Comparison of ENCODE assay signal across 9 cellular contexts in the genomic region with DNA sequence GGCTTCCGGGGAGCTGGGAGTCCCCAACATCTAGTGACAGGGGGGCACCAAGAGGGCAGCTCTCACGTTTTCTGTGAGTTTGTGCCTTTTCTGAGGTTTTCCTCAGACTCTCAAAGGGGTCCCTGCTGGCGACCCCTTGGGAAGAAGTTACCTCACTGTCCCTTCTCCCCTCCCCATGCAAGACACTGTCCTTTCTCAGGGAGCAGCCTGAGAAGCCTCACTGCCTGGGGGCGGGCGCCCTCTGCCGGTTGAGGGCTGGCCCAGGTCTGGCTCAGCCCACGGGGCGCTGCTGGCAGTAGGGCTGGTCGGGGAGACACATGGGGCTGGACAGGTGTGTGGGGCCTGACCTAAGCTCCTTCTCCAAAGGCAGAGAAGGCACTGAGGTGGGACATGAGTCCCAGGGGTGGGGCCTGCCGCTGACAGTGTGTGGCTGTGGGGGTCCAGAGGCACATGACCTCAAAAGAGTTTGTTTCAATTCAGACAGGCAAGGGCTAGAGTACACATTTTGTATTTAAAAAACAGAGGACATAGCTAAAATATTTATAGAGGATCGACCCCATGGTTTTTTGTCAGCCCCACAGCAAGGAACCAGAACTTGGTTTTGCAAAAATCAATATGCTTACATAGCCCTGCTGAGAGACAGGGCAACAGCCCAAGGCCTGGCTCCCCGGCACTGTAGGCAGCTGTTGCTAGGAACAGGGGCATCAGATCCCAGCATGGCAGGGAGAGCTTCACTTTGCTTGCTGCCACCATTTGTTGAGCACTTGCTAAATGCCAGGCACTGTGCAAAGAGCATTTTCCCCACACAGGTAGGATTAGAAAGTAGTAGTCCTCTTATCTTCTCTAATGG. TPM values are rescaled to one million over a fixed set of nuclear protein-coding genes. Genes with fewer than 3 reads are reported as not detected.
DNase-seq lines count a peak whose midpoint lies in the region; ATAC-seq, FAIRE-seq and TF ChIP-seq lines count a peak whose summit lies in the region.
"Had no signal": no experiment of that assay in that cellular context is flagged by ENCODE, and none has a peak within 500 bp of the region (broad histone marks: within the 10 kb centered on the region; RNA-seq: fewer than 3 reads in every experiment).

No MANE protein-coding gene starts in this region.

- BruUV-seq in Calu3 (replicated peaks; lab: Mats Ljungman, UMichigan) (no TSS peak), HCT116 (replicated peaks; lab: Mats Ljungman, UMichigan) (no TSS peak), HepG2 (replicated peaks; lab: Mats Ljungman, UMichigan) (no TSS peak)

- no peaks in the 10 kb centered on the region for H3K9me2 ChIP-seq in HCT116 (ENCODE audit: insufficient read depth)

- RAD21 ChIA-PET in HCT116 (lab: Charles Lee; ENCODE audit: low non-redundant PET in 1 of 2, low total read pairs in 2 of 2, uncharacterized antibody in 2 of 2, unreplicated experiment in 2 of 2) = interaction anchor here (0.6 to 1.3 kb wide), 3 partner anchors 17 to 404 kb away, joined by 3 to 4 read pairs (median 3); a partner anchor contains a TSS

- H3K9me3 Mint-ChIP-seq in Calu3 (ENCODE audit: low read depth, unreplicated experiment) = no peaks in the 10 kb centered on the region
- H3K9me3 Mint-ChIP-seq in activated CD4-positive, alpha-beta T cell treated with anti-CD3 and anti-CD28 coated beads for 36 hours (ENCODE audit: low read depth) = no peaks in the 10 kb centered on the region
- H3K9me3 Mint-ChIP-seq: T-helper 1 cell treated with Interleukin-12 subunit alpha and Interleukin-12 subunit beta and Interleukin-4 antibody, amounts not matched to agents 30 μg/mL and 1 μg/mL, for 36 hours had no signal

- H3K27me3 Mint-ChIP-seq in Calu3 (ENCODE audit: unreplicated experiment) = no peaks in the 10 kb centered on the region
- H3K27me3 Mint-ChIP-seq in activated CD4-positive, alpha-beta T cell treated with anti-CD3 and anti-CD28 coated beads for 36 hours = no peaks in the 10 kb centered on the region

- TF ChIP-seq CTCF in Calu3 (IDR thresholded peaks at IDR 0.05; ENCODE audit: unreplicated experiment) (peak; percentile 73), HCT116 (IDR thresholded peaks at IDR 0.05 in 2 of 3, conservative IDR thresholded peaks at IDR 0.05 in 1 of 3; ENCODE audit: borderline replicate concordance in 1 of 3, insufficient read depth in 1 of 3, low read depth in 2 of 3, low read length in 2 of 3) (peak; percentile 94 to 99 (median 99)), HepG2 (CRISPR knock-in tag; IDR thresholded peaks at IDR 0.05) (peak; percentile 99)

- in situ Hi-C loops in HepG2 (cut with HindIII; ENCODE audit: extremely low pct_ligation_motif_present, low pct_unique_long_range_greater_than_20kb) = loop anchor here (5.0 to 10.0 kb wide), 2 partner anchors 254 to 402 kb away; a partner anchor contains a TSS

- H3K27ac ChIP-seq in HCT116 (ENCODE audit: low read depth, low read length) = no peak overlapping the region
- no peak overlapping the region for H3K27ac ChIP-seq in HepG2 (ENCODE audit: extremely low read length, insufficient read depth, low read length)

- no peak overlapping the region for H3K27ac Mint-ChIP-seq in Calu3 (ENCODE audit: unreplicated experiment)
- H3K27ac Mint-ChIP-seq in activated CD4-positive, alpha-beta T cell treated with anti-CD3 and anti-CD28 coated beads for 36 hours = peak overlapping the region; percentile 72
- H3K27ac Mint-ChIP-seq: T-helper 1 cell treated with Interleukin-12 subunit alpha and Interleukin-12 subunit beta and Interleukin-4 antibody, amounts not matched to agents 30 μg/mL and 1 μg/mL, for 36 hours had no signal

- TF ChIP-seq POLR2A in HCT116 (IDR thresholded peaks at IDR 0.05; ENCODE audit: borderline replicate concordance, extremely low read depth, insufficient read depth, insufficient read length) (no peak), HepG2 (IDR thresholded peaks at IDR 0.05; ENCODE audit: insufficient read depth in 1 of 2, low read depth in 2 of 2, low read length in 2 of 2) (no peak)

- intact Hi-C loops in Calu3 (cut with micrococcal nuclease; ENCODE audit: unreplicated experiment) = loop anchor here (1.0 to 10.0 kb wide), 2 partner anchors 252 to 402 kb away; a partner anchor contains a TSS
- intact Hi-C loops in HCT116 (cut with micrococcal nuclease) = loop anchor here (1.0 to 5.0 kb wide), 4 partner anchors 253 to 403 kb away; no protein-coding TSS in a partner anchor
- intact Hi-C loops in activated CD4-positive, alpha-beta T cell treated with anti-CD3 and anti-CD28 coated beads for 36 hours (cut with DNase I, micrococcal nuclease) = loop anchor here (1.0 to 5.0 kb wide), 5 partner anchors 118 to 404 kb away; a partner anchor contains a TSS
- intact Hi-C loops in HepG2 (cut with micrococcal nuclease; ENCODE audit: unreplicated experiment) = loop anchor here (1.0 to 10.0 kb wide), 4 partner anchors 94 to 299 kb away; a partner anchor contains a TSS

- H3K4me2 ChIP-seq in HCT116 (ENCODE audit: low read length) (no peak overlapping the region), HepG2 (ENCODE audit: low read depth, low read length) (peak overlapping the region; percentile 51; the same call in 1 of the 2 replicates)

- peak; percentile 96 for ATAC-seq in HCT116
- peak; percentile 80 for ATAC-seq in activated CD4-positive, alpha-beta T cell treated with anti-CD3 and anti-CD28 coated beads for 36 hours
- peak; percentile 94 for ATAC-seq in HepG2
- ATAC-seq in HG03045 (IDR thresholded peaks at IDR 0.05; ENCODE audit: unreplicated experiment) = no peak

- POLR2A ChIA-PET in HCT116 (lab: Charles Lee) = interaction anchor here (1.0 kb wide), 1 partner anchor 389 kb away, joined by 4 read pairs; a partner anchor contains a TSS
- POLR2A ChIA-PET in activated CD4-positive, alpha-beta T cell treated with anti-CD3 and anti-CD28 coated beads for 36 hours (lab: Charles Lee) = no interaction called here
- POLR2A ChIA-PET in HepG2 (lab: Yijun Ruan, JAX) = interaction anchor here (1.2 kb wide), 1 partner anchor 120 kb away, joined by 3 read pairs; no protein-coding TSS in a partner anchor

- H3K36me3 ChIP-seq in HCT116 (ENCODE audit: control insufficient read depth in 1 of 2, insufficient read depth in 2 of 2, low read length in 2 of 2) (no peaks in the 10 kb centered on the region), HepG2 (replicated peaks in 1 of 2; ENCODE audit: control insufficient read depth in 1 of 2, insufficient read depth in 2 of 2, low read length in 2 of 2) (no peaks in the 10 kb centered on the region)

- H3K27me3 ChIP-seq in HCT116 (ENCODE audit: insufficient read depth, low read length) (no peaks in the 10 kb centered on the region), HepG2 (ENCODE audit: control insufficient read depth in 1 of 2, insufficient read depth in 2 of 2, low read length in 2 of 2) (peaks cover 0 to 9% of the 10 kb centered on the region in 2 experiments; a peak in 2 of 5 replicates)

- no peaks in the 10 kb centered on the region for H3K36me3 Mint-ChIP-seq in Calu3 (ENCODE audit: insufficient read depth, unreplicated experiment)
- H3K36me3 Mint-ChIP-seq in activated CD4-positive, alpha-beta T cell treated with anti-CD3 and anti-CD28 coated beads for 36 hours (ENCODE audit: low read depth) = no peaks in the 10 kb centered on the region

- CTCF ChIA-PET in Calu3 (lab: Charles Lee) (no interaction called here), HCT116 (lab: Charles Lee) (interaction anchor here (0.5 to 3.6 kb wide), 15 partner anchors 8 to 404 kb away, joined by 3 to 30 read pairs (median 5); a partner anchor contains a TSS), HepG2 (lab: Yijun Ruan, JAX; ENCODE audit: low intra/inter-chr PET ratio, low total read pairs) (interaction anchor here (1.4 to 2.3 kb wide), 2 partner anchors 253 to 299 kb away, joined by 3 to 19 read pairs; no protein-coding TSS in a partner anchor)
- CTCF ChIA-PET in activated CD4-positive, alpha-beta T cell treated with anti-CD3 and anti-CD28 coated beads for 36 hours (lab: Charles Lee) = interaction anchor here (0.5 to 3.7 kb wide), 36 partner anchors 9 to 1411 kb away, joined by 3 to 37 read pairs (median 4); a partner anchor contains a TSS

- H3K9ac ChIP-seq in HCT116 (ENCODE audit: low read length) (no peak overlapping the region), HepG2 (ENCODE audit: insufficient read depth, low read depth, low read length) (no peak overlapping the region)

- TF ChIP-seq RAD21 in HCT116 (IDR thresholded peaks at IDR 0.05; ENCODE audit: low read depth) (peak; percentile 99), HepG2 (CRISPR knock-in tag; IDR thresholded peaks at IDR 0.05) (peak; percentile 93)

- DNase-seq in Calu3 (peak; percentile 80), HCT116 (ENCODE audit: low read depth, low spot score) (peak; percentile 41), NCI-H226 (peak; percentile 45), cerebellar cortex (ENCODE audit: low spot score) (peak; percentile 76), HepG2 (ENCODE audit: low spot score) (peak; percentile 22)
- DNase-seq in activated CD4-positive, alpha-beta T cell treated with anti-CD3 and anti-CD28 coated beads for 36 hours = peak; percentile 89
- DNase-seq in stimulated activated CD4-positive, alpha-beta T cell treated with anti-CD3 and anti-CD28 coated beads, TNF-alpha, amount 100 ng/mL, for 4 hours (ENCODE audit: low read depth in 3 of 3) = peak; percentile 64 to 70 (median 68)

- 32% methylated on average over 4 of the region's 12 CpGs for WGBS in HepG2 (ENCODE audit: low lambda C conversion rate)

- H3K4me1 Mint-ChIP-seq in Calu3 (ENCODE audit: low read depth, unreplicated experiment) = no peaks in the 10 kb centered on the region
- H3K4me1 Mint-ChIP-seq in activated CD4-positive, alpha-beta T cell treated with anti-CD3 and anti-CD28 coated beads for 36 hours = peaks cover 46% of the 10 kb centered on the region

- no peak overlapping the region for H3K4me3 Mint-ChIP-seq in Calu3 (ENCODE audit: low read depth, unreplicated experiment)
- H3K4me3 Mint-ChIP-seq in activated CD4-positive, alpha-beta T cell treated with anti-CD3 and anti-CD28 coated beads for 36 hours = no peak overlapping the region
- H3K4me3 Mint-ChIP-seq: T-helper 1 cell treated with Interleukin-12 subunit alpha and Interleukin-12 subunit beta and Interleukin-4 antibody, amounts not matched to agents 30 μg/mL and 1 μg/mL, for 36 hours had no signal

- H3K79me2 ChIP-seq in HCT116 (ENCODE audit: insufficient read depth, low read length) = no peaks in the 10 kb centered on the region
- H3K79me2 ChIP-seq in HepG2 (ENCODE audit: insufficient read depth, low read length) = no peaks in the 10 kb centered on the region

- H2AFZ ChIP-seq in HCT116 (ENCODE audit: low read depth, low read length, poor library complexity, severe bottlenecking) = no peak overlapping the region
- H2AFZ ChIP-seq in HepG2 (ENCODE audit: low read length) = no peak overlapping the region

- H3K4me1 ChIP-seq in HCT116 (ENCODE audit: control insufficient read depth in 1 of 2, insufficient read depth in 2 of 2, low read length in 2 of 2) (peaks cover 0 to 10% of the 10 kb centered on the region in 2 experiments; a peak in 1 of 4 replicates), HepG2 (ENCODE audit: insufficient read depth, low read length) (peaks cover 29% of the 10 kb centered on the region)

- FAIRE-seq in HepG2 (lab: Jason Lieb, UNC) = peak; percentile 18

- no peaks in the 10 kb centered on the region for H3K9me3 ChIP-seq in HCT116 (ENCODE audit: control insufficient read depth in 1 of 2, insufficient read depth in 1 of 2, low read depth in 1 of 2, low read length in 2 of 2)
- no peaks in the 10 kb centered on the region for H3K9me3 ChIP-seq in HepG2 (ENCODE audit: low read length)

- H3K4me3 ChIP-seq in HCT116 (replicated peaks in 1 of 2; ENCODE audit: low read depth in 1 of 2, low read length in 2 of 2) (no peak overlapping the region), HepG2 (replicated peaks in 1 of 3; ENCODE audit: insufficient read depth in 1 of 3, low read depth in 2 of 3, low read length in 3 of 3) (no peak overlapping the region; a peak in 1 of 6 replicates)

- TF ChIP-seq EP300 in HepG2 (IDR thresholded peaks at IDR 0.05; ENCODE audit: low read depth in 2 of 2, low read length in 2 of 2) (no peak), HepG2 (CRISPR knock-in tag; IDR thresholded peaks at IDR 0.05; ENCODE audit: borderline replicate concordance) (no peak)

- H4K20me1 ChIP-seq in HCT116 (ENCODE audit: insufficient read depth) (no peaks in the 10 kb centered on the region), HepG2 (ENCODE audit: insufficient read depth, low read length) (no peaks in the 10 kb centered on the region)

RNA-seq across cellular contexts. Expression of a gene that starts 18.5 kb away (rescaled TPM):
- total RNA-seq in Calu3 (2022) (0.38 and 0.47 TPM in 2 replicates), HCT116 (2021; ENCODE audit: unreplicated experiment) (0.86 TPM), HepG2 (2016; rRNA removed; fragmentation: Illumina TruSeq; extraction: Trizol) (0.45 and 0.62 TPM in 2 replicates)
- polyA plus RNA-seq in HCT116 (2012) = 1.0 and 1.2 TPM in 2 replicates
- not detected for total RNA-seq in activated CD4-positive, alpha-beta T cell treated with anti-CD3 and anti-CD28 coated beads for 36 hours
- total RNA-seq in HepG2 (2016; cell fraction: cytosol; rRNA removed; fragmentation: Illumina TruSeq; extraction: Trizol; ENCODE audit: low read depth) = 0.18 and 0.61 TPM in 2 replicates
- 0.50 and 0.65 TPM in 2 replicates for total RNA-seq in HepG2 (2016; cell fraction: insoluble cytoplasmic fraction; rRNA removed; fragmentation: Illumina TruSeq; extraction: Trizol)
- total RNA-seq in HepG2 (2016; cell fraction: membrane; rRNA removed; fragmentation: Illumina TruSeq; extraction: Trizol) = 0.38 and 0.49 TPM in 2 replicates
- total RNA-seq in HepG2 (2016; cell fraction: nucleus; rRNA removed; fragmentation: Illumina TruSeq; extraction: Trizol) = 0.25 and 0.50 TPM in 2 replicates
- polyA plus RNA-seq in HepG2 (2011; rRNA removed) = 0.07 and 0.29 TPM in 2 replicates
- polyA plus RNA-seq in HepG2 (2011; cell fraction: cytosol; rRNA removed) = 0.09 TPM in 1 of 2 replicates, not detected in the other
- polyA plus RNA-seq in HepG2 (2011; cell fraction: nucleus; rRNA removed) = 0.11 and 0.19 TPM in 2 replicates
- polyA plus RNA-seq in HepG2 (2012) = 0.08 and 0.13 TPM in 2 replicates
- 0.10 and 0.26 TPM in 2 replicates for polyA plus RNA-seq in HepG2 (2016; cell fraction: cytosol; fragmentation: Illumina TruSeq; extraction: Trizol; ENCODE audit: low read depth)
- 0.56 and 0.68 TPM in 2 replicates for polyA plus RNA-seq in HepG2 (2016; cell fraction: insoluble cytoplasmic fraction; fragmentation: Illumina TruSeq; extraction: Trizol; ENCODE audit: low read depth)
- polyA plus RNA-seq in HepG2 (2016; cell fraction: membrane; fragmentation: Illumina TruSeq; extraction: Trizol; ENCODE audit: low read depth) = 0.30 and 0.86 TPM in 2 replicates
- polyA plus RNA-seq in HepG2 (2016; cell fraction: nucleus; fragmentation: Illumina TruSeq; extraction: Trizol; ENCODE audit: insufficient read depth, low read depth) = 0.92 and 2.1 TPM in 2 replicates
- 10.9 TPM in 1 of 2 replicates, not detected in the other for polyA minus RNA-seq in HepG2 (2011; rRNA and poly(A)+ RNA removed; ENCODE audit: low replicate concordance)
- not detected in 2 replicates for polyA minus RNA-seq in HepG2 (2011; cell fraction: cytosol; rRNA and poly(A)+ RNA removed)
- not detected in 2 replicates for polyA minus RNA-seq in HepG2 (2011; cell fraction: nucleus; rRNA and poly(A)+ RNA removed)

RNA-seq across cellular contexts. Expression of a gene that starts 50.3 kb away (rescaled TPM):
- total RNA-seq in Calu3 (2022) = not detected in 2 replicates
- not detected for total RNA-seq in HCT116 (2021; ENCODE audit: unreplicated experiment)
- polyA plus RNA-seq in HCT116 (2012) = 0.05 and 0.12 TPM in 2 replicates
- total RNA-seq in activated CD4-positive, alpha-beta T cell treated with anti-CD3 and anti-CD28 coated beads for 36 hours = not detected
- 0.04 TPM in 1 of 2 replicates, not detected in the other for total RNA-seq in HepG2 (2016; rRNA removed; fragmentation: Illumina TruSeq; extraction: Trizol)
- not detected in 2 replicates for total RNA-seq in HepG2 (2016; cell fraction: cytosol; rRNA removed; fragmentation: Illumina TruSeq; extraction: Trizol; ENCODE audit: low read depth)
- 0.04 TPM in 1 of 2 replicates, not detected in the other for total RNA-seq in HepG2 (2016; cell fraction: insoluble cytoplasmic fraction; rRNA removed; fragmentation: Illumina TruSeq; extraction: Trizol)
- 0.06 TPM in 1 of 2 replicates, not detected in the other for total RNA-seq in HepG2 (2016; cell fraction: membrane; rRNA removed; fragmentation: Illumina TruSeq; extraction: Trizol)
- 0.25 TPM in 1 of 2 replicates, not detected in the other for total RNA-seq in HepG2 (2016; cell fraction: nucleus; rRNA removed; fragmentation: Illumina TruSeq; extraction: Trizol)
- not detected in 2 replicates for polyA plus RNA-seq in HepG2 (2011; rRNA removed)
- not detected in 2 replicates for polyA plus RNA-seq in HepG2 (2011; cell fraction: cytosol; rRNA removed)
- not detected in 2 replicates for polyA plus RNA-seq in HepG2 (2011; cell fraction: nucleus; rRNA removed)
- 0.07 and 0.17 TPM in 2 replicates for polyA plus RNA-seq in HepG2 (2012)
- polyA plus RNA-seq in HepG2 (2016; cell fraction: cytosol; fragmentation: Illumina TruSeq; extraction: Trizol; ENCODE audit: low read depth) = not detected in 2 replicates
- not detected in 2 replicates for polyA plus RNA-seq in HepG2 (2016; cell fraction: insoluble cytoplasmic fraction; fragmentation: Illumina TruSeq; extraction: Trizol; ENCODE audit: low read depth)
- not detected in 2 replicates for polyA plus RNA-seq in HepG2 (2016; cell fraction: membrane; fragmentation: Illumina TruSeq; extraction: Trizol; ENCODE audit: low read depth)
- not detected in 2 replicates for polyA plus RNA-seq in HepG2 (2016; cell fraction: nucleus; fragmentation: Illumina TruSeq; extraction: Trizol; ENCODE audit: insufficient read depth, low read depth)
- polyA minus RNA-seq in HepG2 (2011; rRNA and poly(A)+ RNA removed; ENCODE audit: low replicate concordance) = 0.21 TPM in 1 of 2 replicates, not detected in the other
- not detected in 2 replicates for polyA minus RNA-seq in HepG2 (2011; cell fraction: cytosol; rRNA and poly(A)+ RNA removed)
- not detected in 2 replicates for polyA minus RNA-seq in HepG2 (2011; cell fraction: nucleus; rRNA and poly(A)+ RNA removed)

Comparison
In these comparisons a context has a peak if more than half of its experiments do, and no peak if none do; other contexts are left out.
1. DNase-seq: peak in every context shown above with its lines; median percentile 89 in activated CD4-positive, alpha-beta T cell treated with anti-CD3 and anti-CD28 coated beads for 36 hours; 80 in Calu3; 76 in cerebellar cortex; 68 in stimulated activated CD4-positive, alpha-beta T cell treated with anti-CD3 and anti-CD28 coated beads, TNF-alpha, amount 100 ng/mL, for 4 hours; 45 in NCI-H226; 41 in HCT116; 22 in HepG2.